In genomic region chr6:16731503-16732018, GRCh38 we compare ENCODE assay signal across 8 cellular contexts. TPM values are rescaled to one million over a fixed set of nuclear protein-coding genes. Genes with fewer than 3 reads are reported as not detected.
DNase-seq lines count a peak whose midpoint lies in the region; ATAC-seq, FAIRE-seq and TF ChIP-seq lines count a peak whose summit lies in the region.

No MANE protein-coding gene starts in this region.

- H3K4me1 ChIP-seq in endothelial cell of umbilical vein (ENCODE audit: control insufficient read depth, extremely low read depth, insufficient read depth, low read length) = peaks cover 24% of the 10 kb centered on the region
- H3K4me1 ChIP-seq in SJCRH30 = 0 out of 2 replicates have a peak, but pooled peaks cover 2% of the 10 kb centered on the region

- no peaks in the 10 kb centered on the region for H3K27me3 Mint-ChIP-seq in IgD-negative memory B cell

- POLR2A ChIA-PET in endothelial cell of umbilical vein (lab: Charles Lee) = no interaction called here

- no peaks in the 10 kb centered on the region for H4K20me1 ChIP-seq in endothelial cell of umbilical vein (replicated peaks; ENCODE audit: control insufficient read depth, extremely low read depth, insufficient read depth, low read length)

- H3K4me1 Mint-ChIP-seq in IgD-negative memory B cell = peaks cover 17 to 21% (median 19%) of the 10 kb centered on the region in 3 donors

- no peaks in the 10 kb centered on the region for H3K36me3 ChIP-seq in endothelial cell of umbilical vein (ENCODE audit: control insufficient read depth in 2 of 2, extremely low read depth in 1 of 2, insufficient read depth in 2 of 2, low read length in 2 of 2)
- H3K36me3 ChIP-seq in MG63 = no peaks in the 10 kb centered on the region
- H3K36me3 ChIP-seq in SJCRH30 = no peaks in the 10 kb centered on the region

- no peaks in the 10 kb centered on the region for H3K9me1 ChIP-seq in endothelial cell of umbilical vein (replicated peaks; ENCODE audit: control insufficient read depth, extremely low read depth, insufficient read depth, low read length)

- TF ChIP-seq CTCF in endothelial cell of umbilical vein (IDR thresholded peaks at IDR 0.05; ENCODE audit: extremely low read depth in 1 of 2, insufficient read depth in 1 of 2, low read depth in 1 of 2, low read length in 2 of 2) = no peak

- H2AFZ ChIP-seq in endothelial cell of umbilical vein (ENCODE audit: low read depth, low read length) = no peak overlapping the region

- CTCF ChIA-PET in endothelial cell of umbilical vein (lab: Charles Lee) = interaction anchor here (1.0 to 1.5 kb wide), 2 partner anchors 10 to 20 kb away, joined by 4 to 5 read pairs; no protein-coding TSS in a partner anchor

- H3K9me3 ChIP-seq in endothelial cell of umbilical vein (replicated peaks; ENCODE audit: control insufficient read depth, insufficient read depth, low read length) (no peaks in the 10 kb centered on the region), MG63 (no peaks in the 10 kb centered on the region), SJCRH30 (replicated peaks) (no peaks in the 10 kb centered on the region)

- dilution Hi-C loops in endothelial cell of umbilical vein (cut with MboI; ENCODE audit: extremely low pct_ligation_motif_present, low sequenced_read_pairs) = no loop called here

- H3K27me3 ChIP-seq in endothelial cell of umbilical vein (ENCODE audit: control insufficient read depth in 2 of 2, insufficient read depth in 2 of 2, low read length in 2 of 2) (no peaks in the 10 kb centered on the region), MG63 (no peaks in the 10 kb centered on the region), SJCRH30 (no peaks in the 10 kb centered on the region)

- BruUV-seq in endothelial cell of umbilical vein (replicated peaks; lab: Mats Ljungman, UMichigan) = no TSS peak

- H3K4me3 ChIP-seq in endothelial cell of umbilical vein (replicated peaks in 1 of 3; ENCODE audit: insufficient read depth in 1 of 3, low read depth in 1 of 3, low read length in 3 of 3) (no peak overlapping the region), MG63 (no peak overlapping the region), SJCRH30 (no peak overlapping the region)

- peak; percentile 96 for ATAC-seq in GM21515 (IDR thresholded peaks at IDR 0.05; ENCODE audit: unreplicated experiment)

- FAIRE-seq in GM12892 (lab: Jason Lieb, UNC) (peak; percentile 76), endothelial cell of umbilical vein (lab: Jason Lieb, UNC) (no peak)

- TF ChIP-seq POLR2A in GM12892 (IDR thresholded peaks at IDR 0.05; ENCODE audit: low read depth, low read length) = no peak
- TF ChIP-seq POLR2A in endothelial cell of umbilical vein (IDR thresholded peaks at IDR 0.05; ENCODE audit: low read depth, low read length) = no peak

- intact Hi-C loops in endothelial cell of umbilical vein (cut with micrococcal nuclease) = no loop called here

- peak overlapping the region; percentile 30 for H3K4me2 ChIP-seq in endothelial cell of umbilical vein (ENCODE audit: insufficient read depth, low read length)

- H3K4me3 Mint-ChIP-seq in IgD-negative memory B cell = peak overlapping the region; percentile 12 to 94 (median 54)

- no peak overlapping the region for H3K9ac ChIP-seq in endothelial cell of umbilical vein (replicated peaks; ENCODE audit: extremely low read depth, insufficient read depth, low read length)

- peaks cover 1% of the 10 kb centered on the region for H3K79me2 ChIP-seq in endothelial cell of umbilical vein (ENCODE audit: control insufficient read depth, insufficient read depth, low read length)

- peak; percentile 13 for DNase-seq in GM12892 (ENCODE audit: insufficient read length)
- peak; percentile 10 for DNase-seq in endothelial cell of umbilical vein (ENCODE audit: low read depth, low spot score)
- DNase-seq in MG63 = no peak
- no peak for DNase-seq in NCI-H2227 (lab: John Stamatoyannopoulos, UW; ENCODE audit: unreplicated experiment)
- DNase-seq in 8988T = no peak
- no peak for DNase-seq in SJCRH30

- H3K9me3 Mint-ChIP-seq in IgD-negative memory B cell = no peaks in the 10 kb centered on the region

- H3K27ac ChIP-seq in endothelial cell of umbilical vein (ENCODE audit: insufficient read depth, low read depth, low read length) (no peak overlapping the region), SJCRH30 (no peak overlapping the region)

- peak overlapping the region in 1 of 3 donors; percentile 6 for H3K27ac Mint-ChIP-seq in IgD-negative memory B cell

- no peaks in the 10 kb centered on the region for H3K36me3 Mint-ChIP-seq in IgD-negative memory B cell

TF ChIP-seq in endothelial cell of umbilical vein, 7 proteins besides CTCF, POLR2A, EP300 and RAD21:
- TF ChIP-seq GATA2 (IDR thresholded peaks at IDR 0.05; ENCODE audit: insufficient read depth, insufficient read length, low read depth, low read length) (no peak), JUN (IDR thresholded peaks at IDR 0.05; ENCODE audit: borderline replicate concordance, insufficient read depth, insufficient read length, low read depth) (no peak), MAX (IDR thresholded peaks at IDR 0.05; ENCODE audit: insufficient read depth, insufficient read length) (no peak), FOS (IDR thresholded peaks at IDR 0.05; ENCODE audit: borderline replicate concordance, insufficient read depth, low read length) (no peak), POLR2AphosphoS5 (IDR thresholded peaks at IDR 0.05; ENCODE audit: insufficient read depth, low read depth, low read length) (no peak), EZH2 (IDR thresholded peaks at IDR 0.05; ENCODE audit: borderline replicate concordance, low read depth, low read length, severe bottlenecking) (no peak)

RNA-seq across cellular contexts. Expression of gene ATXN1, which starts 29.7 kb away (rescaled TPM):
- polyA plus RNA-seq in GM12892 (2012; ENCODE audit: missing spikeins) = 15.6 TPM
- 5.0 TPM for polyA plus RNA-seq in IgD-negative memory B cell
- total RNA-seq in endothelial cell of umbilical vein = 33.0 and 34.1 TPM in 2 replicates
- 16.4 and 23.3 TPM in 2 replicates for polyA plus RNA-seq in endothelial cell of umbilical vein
- polyA plus RNA-seq in endothelial cell of umbilical vein (2011; cell fraction: cytosol; rRNA removed) = 9.0 and 9.5 TPM in 2 replicates
- polyA plus RNA-seq in endothelial cell of umbilical vein (2011; cell fraction: nucleus; rRNA removed) = 23.7 and 25.8 TPM in 2 replicates
- polyA plus RNA-seq in endothelial cell of umbilical vein (2012) = 8.1 and 10.2 TPM in 2 replicates
- polyA minus RNA-seq in endothelial cell of umbilical vein = 70.2 and 70.9 TPM in 2 replicates
- 4.3 TPM for polyA minus RNA-seq in endothelial cell of umbilical vein (2011; cell fraction: cytosol; rRNA and poly(A)+ RNA removed)
- polyA minus RNA-seq in endothelial cell of umbilical vein (2011; cell fraction: nucleus; rRNA and poly(A)+ RNA removed) = 90.2 and 138 TPM in 2 replicates
- 1.9 and 5.9 TPM in 2 replicates for total RNA-seq in MG63 (2014; rRNA removed; shearing (Covaris generic); ENCODE audit: low replicate concordance)
- 6.0 and 6.3 TPM in 2 replicates for total RNA-seq in SJCRH30 (2014; rRNA removed; shearing (Covaris generic))

Comparison
In these comparisons a context has a peak if more than half of its experiments do, and no peak if none do; other contexts are left out.
1. DNase-seq: peak in GM12892 (single experiment) and endothelial cell of umbilical vein (single experiment); none in MG63 (single experiment), NCI-H2227 (single experiment), 8988T (single experiment) and SJCRH30 (0 of 2).